10 cellular contexts compared by ENCODE assay signal in the genomic region with DNA sequence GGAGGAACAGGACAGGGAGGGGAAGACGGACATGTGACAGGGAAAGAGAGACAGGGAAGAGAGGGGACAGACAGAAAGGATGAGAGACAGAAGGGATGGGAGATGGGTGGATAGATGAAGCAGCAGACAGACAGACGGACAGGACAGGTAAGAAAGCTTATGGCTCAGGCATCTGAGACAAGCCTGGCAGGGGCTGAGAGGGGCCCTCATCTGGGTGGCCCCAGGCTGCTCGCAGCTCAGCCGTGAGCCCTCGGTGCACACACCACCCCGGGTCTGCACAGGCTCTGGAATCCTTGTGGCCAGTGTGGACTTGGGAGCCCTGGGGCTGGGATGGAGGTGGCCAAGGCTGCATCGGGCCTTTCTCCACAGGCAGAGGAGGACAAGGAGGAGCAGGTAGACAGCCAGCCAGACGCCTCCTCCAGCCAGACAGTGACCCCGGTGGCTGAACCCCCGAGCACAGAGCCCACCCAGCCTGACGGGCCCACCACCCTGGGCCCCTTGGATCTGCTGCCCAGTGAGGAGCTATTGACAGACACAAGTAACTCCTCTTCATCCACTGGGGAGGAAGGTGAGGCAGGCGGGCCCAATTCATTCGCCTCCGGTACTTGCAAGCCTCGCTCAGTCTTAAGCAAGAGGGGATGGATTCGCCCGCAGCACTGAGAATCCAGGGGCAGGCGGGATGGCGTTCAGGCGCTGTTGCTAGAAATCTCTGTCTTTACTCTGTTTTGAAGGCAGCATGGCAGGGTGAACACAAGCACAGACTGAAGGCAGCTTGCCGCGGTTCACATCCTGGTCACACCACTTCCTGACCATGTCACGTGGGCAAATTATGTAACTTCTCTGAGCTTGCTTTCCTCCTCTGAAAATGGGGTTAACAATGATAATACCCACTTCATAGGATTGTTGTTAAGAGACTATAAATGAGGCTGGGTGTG. TPM values are rescaled to one million over a fixed set of nuclear protein-coding genes. Genes with fewer than 3 reads are reported as not detected.
A peak's percentile ranks its signal among the peaks of the same experiment; 100 is the strongest.
DNase-seq lines count a peak whose midpoint lies in the region; ATAC-seq, FAIRE-seq and TF ChIP-seq lines count a peak whose summit lies in the region.
"Had no signal": no experiment of that assay in that cellular context is flagged by ENCODE, and none has a peak within 500 bp of the region (broad histone marks: within the 10 kb centered on the region; RNA-seq: fewer than 3 reads in every experiment).

No MANE protein-coding gene starts in this region.

- BruUV-seq in PC-9 (replicated peaks; lab: Mats Ljungman, UMichigan) = no TSS peak

- peak; percentile 68 for ATAC-seq in activated naive CD8-positive, alpha-beta T cell treated with anti-CD3 and anti-CD28 coated beads, Interleukin-2, amount 10 ng/mL, durations not matched to agents 7 days and 5 days (ENCODE audit: low read depth)
- no peak for ATAC-seq in HG03457 (IDR thresholded peaks at IDR 0.05; ENCODE audit: unreplicated experiment)

- intact Hi-C loops in PC-9 (cut with micrococcal nuclease; ENCODE audit: unreplicated experiment) = loop anchor here (1.0 kb wide), 1 partner anchor 41 kb away; no protein-coding TSS in a partner anchor

- H3K9me3 ChIP-seq in small intestine (ENCODE audit: control insufficient read depth, low read depth) = no peaks in the 10 kb centered on the region
- H3K9me3 ChIP-seq in PC-9 (ENCODE audit: insufficient read depth, low read depth) = no peaks in the 10 kb centered on the region
- no peaks in the 10 kb centered on the region for H3K9me3 ChIP-seq in HAP-1

- in situ Hi-C loops in HAP-1 (cut with MboI; ENCODE audit: low sequenced_read_pairs) = no loop called here

- 0 out of 2 replicates have a peak, but pooled peaks cover 4% of the 10 kb centered on the region for H3F3A ChIP-seq in PC-9 (ENCODE audit: insufficient read depth, low read depth)

- H3K27me3 ChIP-seq in HL-60 (ENCODE audit: insufficient read depth, poor library complexity, severe bottlenecking) = no peaks in the 10 kb centered on the region
- H3K27me3 ChIP-seq in small intestine (ENCODE audit: control insufficient read depth in 2 of 2, insufficient read depth in 2 of 2, low read length in 2 of 2) = no peaks in the 10 kb centered on the region
- no peaks in the 10 kb centered on the region for H3K27me3 ChIP-seq in PC-9 (ENCODE audit: insufficient read depth, low read depth)
- no peaks in the 10 kb centered on the region for H3K27me3 ChIP-seq in HAP-1 (ENCODE audit: low read depth)

- H3K27ac ChIP-seq in HL-60 (replicated peaks) (peak overlapping the region; percentile 55), small intestine (ENCODE audit: low read depth in 1 of 2, low read length in 1 of 2) (peak overlapping the region in 1 of 2 donors; percentile 41), PC-9 (no peak overlapping the region)

- H3K4me2 ChIP-seq in PC-9 = no peak overlapping the region

- CTCF ChIA-PET in PC-9 (lab: Charles Lee) = no interaction called here

- H3K9me3 Mint-ChIP-seq in activated naive CD8-positive, alpha-beta T cell treated with anti-CD3 and anti-CD28 coated beads, Interleukin-2, amount 10 ng/mL, durations not matched to agents 7 days and 5 days = no peaks in the 10 kb centered on the region

- FAIRE-seq in small intestine (lab: Jason Lieb, UNC) = no peak
- FAIRE-seq: TTC549 had no signal

- no peaks in the 10 kb centered on the region for H3K27me3 Mint-ChIP-seq in activated naive CD8-positive, alpha-beta T cell treated with anti-CD3 and anti-CD28 coated beads, Interleukin-2, amount 10 ng/mL, durations not matched to agents 7 days and 5 days

- 81 to 88% (median 85%) methylated on average over 19 to 23 of the region's 23 CpGs for WGBS in small intestine, 3 donors

- DNase-seq in HL-60 (ENCODE audit: low read depth in 1 of 2, low spot score in 1 of 2) (peak; percentile 81 to 88), T-helper 22 cell (ENCODE audit: low read depth) (peak; percentile 69), small intestine (peak; percentile 57), PC-9 (no peak), HAP-1 (ENCODE audit: low spot score in 2 of 2) (no peak), anterior cingulate cortex (lab: John Stamatoyannopoulos, UW) (no peak)
- peak; percentile 70 for DNase-seq in activated naive CD8-positive, alpha-beta T cell treated with anti-CD3 and anti-CD28 coated beads, Interleukin-2, amount 10 ng/mL, durations not matched to agents 7 days and 5 days

- peaks cover 54% of the 10 kb centered on the region for H3K36me3 Mint-ChIP-seq in activated naive CD8-positive, alpha-beta T cell treated with anti-CD3 and anti-CD28 coated beads, Interleukin-2, amount 10 ng/mL, durations not matched to agents 7 days and 5 days

- H3K4me3 ChIP-seq in HL-60 (replicated peaks; ENCODE audit: insufficient read depth, low read length) (no peak overlapping the region), small intestine (ENCODE audit: low read depth in 1 of 2, low read length in 2 of 2) (no peak overlapping the region), PC-9 (no peak overlapping the region), HAP-1 (no peak overlapping the region)

- no peaks in the 10 kb centered on the region for H3K9me2 ChIP-seq in PC-9 (ENCODE audit: insufficient read depth)

- H3K27ac Mint-ChIP-seq in activated naive CD8-positive, alpha-beta T cell treated with anti-CD3 and anti-CD28 coated beads, Interleukin-2, amount 10 ng/mL, durations not matched to agents 7 days and 5 days = peak overlapping the region; percentile 91

- POLR2A ChIA-PET in activated naive CD8-positive, alpha-beta T cell treated with anti-CD3 and anti-CD28 coated beads, Interleukin-2, amount 10 ng/mL, durations not matched to agents 7 days and 5 days (lab: Charles Lee) = interaction anchor here (0.6 to 2.8 kb wide), 13 partner anchors 11 to 336 kb away, joined by 3 to 25 read pairs (median 4); a partner anchor contains a TSS
- POLR2A ChIA-PET in PC-9 (lab: Charles Lee; ENCODE audit: unreplicated experiment) = no interaction called here

- H3K4me3 Mint-ChIP-seq in activated naive CD8-positive, alpha-beta T cell treated with anti-CD3 and anti-CD28 coated beads, Interleukin-2, amount 10 ng/mL, durations not matched to agents 7 days and 5 days = peak overlapping the region; percentile 84

- TF ChIP-seq CTCF in HL-60 (IDR thresholded peaks at IDR 0.05; ENCODE audit: insufficient read depth, low read length) (no peak), PC-9 (conservative IDR thresholded peaks at IDR 0.05) (no peak)

- no peak overlapping the region for H2AFZ ChIP-seq in PC-9

- H3K36me3 ChIP-seq in small intestine (ENCODE audit: control insufficient read depth in 2 of 2, insufficient read depth in 2 of 2, low read length in 2 of 2) (peaks cover 2 to 6% of the 10 kb centered on the region in 2 donors), PC-9 (ENCODE audit: low read depth) (no peaks in the 10 kb centered on the region; the same call in 1 of the 2 replicates), HAP-1 (replicated peaks) (peaks cover 94% of the 10 kb centered on the region)

- no peaks in the 10 kb centered on the region for H4K20me1 ChIP-seq in PC-9 (ENCODE audit: insufficient read depth)

- H3K79me2 ChIP-seq in PC-9 (ENCODE audit: low read depth) = no peaks in the 10 kb centered on the region

- H3K4me1 Mint-ChIP-seq in activated naive CD8-positive, alpha-beta T cell treated with anti-CD3 and anti-CD28 coated beads, Interleukin-2, amount 10 ng/mL, durations not matched to agents 7 days and 5 days = peaks cover 50% of the 10 kb centered on the region

- H3K4me1 ChIP-seq in small intestine (ENCODE audit: control insufficient read depth in 2 of 2, insufficient read depth in 1 of 2, low read depth in 1 of 2, low read length in 1 of 2) (peaks cover 0 to 5% of the 10 kb centered on the region in 2 donors), PC-9 (replicated peaks; ENCODE audit: insufficient read depth) (no peaks in the 10 kb centered on the region), HAP-1 (no peaks in the 10 kb centered on the region)

RNA-seq across cellular contexts. Expression of a gene that starts 14.0 kb away (rescaled TPM):
- 100 to 1,000 TPM; 173 to 187 TPM for total RNA-seq in activated naive CD8-positive, alpha-beta T cell treated with anti-CD3 and anti-CD28 coated beads, Interleukin-2, amount 10 ng/mL, durations not matched to agents 7 days and 5 days
- polyA plus RNA-seq in small intestine = 10 to 100 TPM in 1 of 3 donors, 1 to 10 TPM in 2; 2.0 to 36.3 (median 8.4) TPM
- 62.7 and 105 TPM in 2 replicates for total RNA-seq in PC-9 (2021)

RNA-seq across cellular contexts. Expression of a gene that starts 16.2 kb away (rescaled TPM):
- 1 to 10 TPM in 1 of 2 experiments, under 1 TPM in 1; 0.85 to 1.2 TPM for total RNA-seq in activated naive CD8-positive, alpha-beta T cell treated with anti-CD3 and anti-CD28 coated beads, Interleukin-2, amount 10 ng/mL, durations not matched to agents 7 days and 5 days
- 10 to 100 TPM in 1 of 3 donors, 1 to 10 TPM in 1, not detected in 1; 2.4 to 10.1 TPM for polyA plus RNA-seq in small intestine
- total RNA-seq in PC-9 (2021) = 2.4 and 3.0 TPM in 2 replicates

RNA-seq across cellular contexts. Expression of a gene that starts 27.4 kb away (rescaled TPM):
- under 1 TPM in 1 of 2 experiments, not detected in 1; 0.20 TPM for total RNA-seq in activated naive CD8-positive, alpha-beta T cell treated with anti-CD3 and anti-CD28 coated beads, Interleukin-2, amount 10 ng/mL, durations not matched to agents 7 days and 5 days
- polyA plus RNA-seq in small intestine = 1 to 10 TPM in 1 of 3 donors, not detected in 2; 1.8 TPM
- 12.3 and 19.2 TPM in 2 replicates for total RNA-seq in PC-9 (2021)
- total RNA-seq: M059J had no signal

RNA-seq across cellular contexts. Expression of a gene that starts 50.1 kb away (rescaled TPM):
- total RNA-seq in activated naive CD8-positive, alpha-beta T cell treated with anti-CD3 and anti-CD28 coated beads, Interleukin-2, amount 10 ng/mL, durations not matched to agents 7 days and 5 days = 10 to 100 TPM; 21.4 to 24.9 TPM
- 1 to 10 TPM in 1 of 3 donors, under 1 TPM in 2; 0.45 to 3.3 (median 0.54) TPM for polyA plus RNA-seq in small intestine
- total RNA-seq in PC-9 (2021) = 3.5 and 4.1 TPM in 2 replicates

Comparison
In these comparisons a context has a peak if more than half of its experiments do, and no peak if none do; other contexts are left out.
1. DNase-seq: peak in HL-60 (2 of 2), T-helper 22 cell (single experiment), activated naive CD8-positive, alpha-beta T cell treated with anti-CD3 and anti-CD28 coated beads, Interleukin-2, amount 10 ng/mL, durations not matched to agents 7 days and 5 days (single experiment) and small intestine (single experiment); none in PC-9 (0 of 2), HAP-1 (0 of 2) and anterior cingulate cortex (0 of 58).
2. RNA of a gene that starts 27.4 kb away (total RNA-seq): 12.3 to 19.2 TPM in PC-9; 0.20 TPM in activated naive CD8-positive, alpha-beta T cell treated with anti-CD3 and anti-CD28 coated beads, Interleukin-2, amount 10 ng/mL, durations not matched to agents 7 days and 5 days; every median in the first group is over 10 times any median in the second.